21 cellular contexts compared by ENCODE assay signal in genomic region chr11:133443361-133443760, GRCh38.
A peak's percentile ranks its signal among the peaks of the same experiment; 100 is the strongest.
DNase-seq lines count a peak whose midpoint lies in the region; ATAC-seq, FAIRE-seq and TF ChIP-seq lines count a peak whose summit lies in the region.
"Had no signal": no experiment of that assay in that cellular context is flagged by ENCODE, and none has a peak within 500 bp of the region (broad histone marks: within the 10 kb centered on the region; RNA-seq: fewer than 3 reads in every experiment).

No MANE protein-coding gene starts in this region.

- H3K27me3 ChIP-seq in GM23338 (ENCODE audit: insufficient read depth) (no peaks in the 10 kb centered on the region), HUES6 (ENCODE audit: control insufficient read depth, insufficient read depth, low read length) (no peaks in the 10 kb centered on the region), bronchial epithelial cell (ENCODE audit: control insufficient read depth, insufficient read depth, low read length) (no peaks in the 10 kb centered on the region)

- H3K9me3 Mint-ChIP-seq in GM23338 = peaks cover 2% of the 10 kb centered on the region; the same call in 1 of the 3 replicates

- H3K79me2 ChIP-seq in GM23338 (replicated peaks; ENCODE audit: insufficient read depth) = no peaks in the 10 kb centered on the region

- peak overlapping the region; percentile 84 for H3K27ac ChIP-seq in GM23338 (ENCODE audit: low read depth)
- peak overlapping the region; percentile 1; the same call in 1 of the 2 replicates for H3K27ac ChIP-seq in HUES6 (ENCODE audit: low read depth, low read length)
- H3K27ac ChIP-seq: C4-2B, HL-60, SK-N-MC had no signal

- H3K9me2 ChIP-seq in GM23338 (ENCODE audit: insufficient read depth) = no peaks in the 10 kb centered on the region

- DNase-seq in GM23338 (ENCODE audit: low spot score) (no peak), bronchial epithelial cell (ENCODE audit: low read depth) (peak; percentile 63), middle frontal gyrus (ENCODE audit: extremely low spot score, low spot score) (peak; percentile 29), COLO829 (ENCODE audit: low spot score) (no peak), SHP77 treated with DMSO at 0.1 percent for 48 hours (lab: John Stamatoyannopoulos, UW) (no peak), COR-L47 (lab: John Stamatoyannopoulos, UW) (no peak)
- DNase-seq: Kasumi-1; MM.1S; NCI-H1092; NCI-H1694; NCI-H345; NCI-H524 treated with DMSO at 0.1 percent for 48 hours; NK-92 treated with Interleukin-12 subunit alpha and Interleukin-12 subunit beta, amount 100 ng/mL, for 24 hours; Right ventricle myocardium superior had no signal

- TF ChIP-seq CTCF in GM23338 (conservative IDR thresholded peaks at IDR 0.05; ENCODE audit: low read depth in 2 of 2) (no peak), bronchial epithelial cell (IDR thresholded peaks at IDR 0.05; ENCODE audit: insufficient read depth, low read length, severe bottlenecking) (no peak)

- peak overlapping the region; percentile 72 for H3K27ac Mint-ChIP-seq in GM23338

- peak overlapping the region; percentile 10; the same call in 1 of the 2 replicates for H3K4me2 ChIP-seq in GM23338

- no peak overlapping the region for H3K4me3 ChIP-seq in GM23338
- H3K4me3 ChIP-seq in HUES6 (ENCODE audit: low read depth, low read length) = no peak overlapping the region
- H3K4me3 ChIP-seq in bronchial epithelial cell (ENCODE audit: low read depth, low read length) = no peak overlapping the region
- H3K4me3 ChIP-seq: SK-N-MC had no signal

- H3K36me3 Mint-ChIP-seq in GM23338 (ENCODE audit: low read depth) = peaks cover 7% of the 10 kb centered on the region; the same call in 2 of the 3 replicates

- peaks cover 31% of the 10 kb centered on the region for H3K4me1 ChIP-seq in GM23338 (ENCODE audit: insufficient read depth)
- peaks cover 30% of the 10 kb centered on the region for H3K4me1 ChIP-seq in HUES6 (ENCODE audit: control insufficient read depth, insufficient read depth, low read length)

- H3K9me3 ChIP-seq in HUES6 (ENCODE audit: control insufficient read depth, insufficient read depth, low read depth, low read length) = peaks cover 5% of the 10 kb centered on the region; the same call in 1 of the 2 replicates

- no peaks in the 10 kb centered on the region for H4K20me1 ChIP-seq in GM23338 (replicated peaks; ENCODE audit: insufficient read depth)

- H3F3A ChIP-seq in GM23338 (replicated peaks; ENCODE audit: low read depth) = no peaks in the 10 kb centered on the region

- H3K4me1 Mint-ChIP-seq in GM23338 = peaks cover 28% of the 10 kb centered on the region

- no peak overlapping the region for H3K4me3 Mint-ChIP-seq in GM23338

- FAIRE-seq in bronchial epithelial cell (lab: Jason Lieb, UNC) = peak; percentile 68
- FAIRE-seq: G401.6, RCC 7860 had no signal

- H3K36me3 ChIP-seq in GM23338 (ENCODE audit: insufficient read depth) = no peaks in the 10 kb centered on the region
- no peaks in the 10 kb centered on the region for H3K36me3 ChIP-seq in HUES6 (ENCODE audit: control insufficient read depth, insufficient read depth, low read length)
- no peaks in the 10 kb centered on the region for H3K36me3 ChIP-seq in bronchial epithelial cell (ENCODE audit: control insufficient read depth, insufficient read depth, low read length)

- H2AFZ ChIP-seq in GM23338 = no peak overlapping the region

- no peak; the same call in 2 of the 3 replicates for ATAC-seq in GM23338
- ATAC-seq: HCT116 had no signal

- peaks cover 3% of the 10 kb centered on the region for H3K27me3 Mint-ChIP-seq in GM23338 (ENCODE audit: insufficient read depth, low read depth, poor library complexity)

- H3K9ac ChIP-seq in HUES6 (ENCODE audit: low read length) = no peak overlapping the region

TF ChIP-seq in GM23338, 12 proteins besides CTCF, POLR2A, EP300 and RAD21 (continues in another document):
- no peak for TF ChIP-seq CREB1 (CRISPR knock-in tag; IDR thresholded peaks at IDR 0.05; ENCODE audit: low read depth)
- no peak for TF ChIP-seq REST (IDR thresholded peaks at IDR 0.05; ENCODE audit: unreplicated experiment)
- TF ChIP-seq NANOG (IDR thresholded peaks at IDR 0.05; ENCODE audit: borderline replicate concordance) = no peak
- no peak for TF ChIP-seq ETS1 (IDR thresholded peaks at IDR 0.05)
- TF ChIP-seq STAT1 (IDR thresholded peaks at IDR 0.05; ENCODE audit: unreplicated experiment) = no peak
- no peak for TF ChIP-seq ZNF331 (CRISPR knock-in tag; IDR thresholded peaks at IDR 0.05; ENCODE audit: low read depth)
- TF ChIP-seq POLR2AphosphoS5 (IDR thresholded peaks at IDR 0.05; ENCODE audit: low read depth) = no peak

Comparison
In these comparisons a context has a peak if more than half of its experiments do, and no peak if none do; other contexts are left out.
1. DNase-seq: peak in bronchial epithelial cell (single experiment) and middle frontal gyrus (single experiment); none in GM23338 (single experiment), COLO829 (single experiment), SHP77 treated with DMSO at 0.1 percent for 48 hours (single experiment) and COR-L47 (single experiment).